Comparison of ENCODE assay signal across 38 cellular contexts in genomic region chr5:136667789-136668188, GRCh38.
"Had no signal": no experiment of that assay in that cellular context is flagged by ENCODE, and none has a peak within 500 bp of the region (broad histone marks: within the 10 kb centered on the region; RNA-seq: fewer than 3 reads in every experiment).

No MANE protein-coding gene starts in this region.

- H3K27ac ChIP-seq: body of pancreas, brain microvascular endothelial cell, breast epithelium, WERI-Rb-1 had no signal

- DNase-seq: activated CD4-positive, alpha-beta memory T cell treated with anti-CD3 and anti-CD28 coated beads, Interleukin-2, amount 10 ng/mL, durations not matched to agents 7 days and 5 days; activated CD4-positive, alpha-beta T cell treated with anti-CD3 and anti-CD28 coated beads for 1 hour; activated CD4-positive, alpha-beta T cell treated with anti-CD3 and anti-CD28 coated beads for 36 hours; activated CD4-positive, alpha-beta T cell treated with anti-CD3 and anti-CD28 coated beads for 48 hours; activated CD4-positive, alpha-beta T cell treated with anti-CD3 and anti-CD28 coated beads, Interleukin-2, amount 10 ng/mL, durations not matched to agents 7 days and 5 days; activated CD4-positive, alpha-beta T cell treated with anti-CD3 and anti-CD28 coated beads, Interleukin-2, amount 50 U/mL, for 48 hours; activated CD4-positive, CD25-positive, alpha-beta regulatory T cell; activated CD8-positive, alpha-beta memory T cell treated with anti-CD3 and anti-CD28 coated beads for 24 hours; activated CD8-positive, alpha-beta memory T cell treated with anti-CD3 and anti-CD28 coated beads, Interleukin-2, amount 10 ng/mL, durations not matched to agents 7 days and 5 days; activated CD8-positive, alpha-beta memory T cell treated with anti-CD3 and anti-CD28 coated beads, Interleukin-2, amount 50 U/mL, for 48 hours; activated CD8-positive, alpha-beta T cell treated with anti-CD3 and anti-CD28 coated beads, Interleukin-2, amount 10 ng/mL, durations not matched to agents 7 days and 5 days; activated effector memory CD4-positive, alpha-beta T cell treated with Interleukin-2 at 50 U/mL for 16 hours; activated gamma-delta T cell; activated naive CD4-positive, alpha-beta T cell treated with anti-CD3 and anti-CD28 coated beads, Interleukin-2, amount 10 ng/mL, durations not matched to agents 7 days and 5 days; activated naive CD4-positive, alpha-beta T cell treated with Interleukin-2 at 50 U/mL for 16 hours; activated naive CD8-positive, alpha-beta T cell treated with anti-CD3 and anti-CD28 coated beads, Interleukin-2, amount 10 ng/mL, durations not matched to agents 7 days and 5 days; activated naive CD8-positive, alpha-beta T cell treated with anti-CD3 and anti-CD28 coated beads, Interleukin-2, amount 50 U/mL, for 24 hours; activated T-cell treated with anti-CD3 and anti-CD28 coated beads, Interleukin-2, amount 50 U/mL, for 24 hours; activated T-cell treated with anti-CD3 and anti-CD28 coated beads, Interleukin-2, amount 50 U/mL, for 48 hours; amygdala; anterior cingulate cortex; body of pancreas; brain microvascular endothelial cell; central memory CD4-positive, alpha-beta T cell; T-helper 1 cell; T-helper 2 cell; T-helper 9 cell; WERI-Rb-1 had no signal

- H3K4me3 Mint-ChIP-seq: activated CD4-positive, alpha-beta memory T cell treated with anti-CD3 and anti-CD28 coated beads, Interleukin-2, amount 10 ng/mL, durations not matched to agents 7 days and 5 days; activated CD4-positive, alpha-beta T cell treated with anti-CD3 and anti-CD28 coated beads for 36 hours; activated CD4-positive, alpha-beta T cell treated with anti-CD3 and anti-CD28 coated beads, Interleukin-2, amount 10 ng/mL, durations not matched to agents 7 days and 5 days; activated CD8-positive, alpha-beta memory T cell treated with anti-CD3 and anti-CD28 coated beads, Interleukin-2, amount 10 ng/mL, durations not matched to agents 7 days and 5 days; activated CD8-positive, alpha-beta T cell treated with anti-CD3 and anti-CD28 coated beads, Interleukin-2, amount 10 ng/mL, durations not matched to agents 7 days and 5 days; activated naive CD4-positive, alpha-beta T cell treated with anti-CD3 and anti-CD28 coated beads, Interleukin-2, amount 10 ng/mL, durations not matched to agents 7 days and 5 days; activated naive CD4-positive, alpha-beta T cell treated with anti-CD3 and anti-CD28 coated beads, Interleukin-2, amount 50 U/mL, for 24 hours; activated naive CD8-positive, alpha-beta T cell; activated naive CD8-positive, alpha-beta T cell treated with anti-CD3 and anti-CD28 coated beads, Interleukin-2, amount 10 ng/mL, durations not matched to agents 7 days and 5 days; activated naive CD8-positive, alpha-beta T cell treated with anti-CD3 and anti-CD28 coated beads, Interleukin-2, amount 50 U/mL, for 24 hours; activated T-cell treated with anti-CD3 and anti-CD28 coated beads, Interleukin-2, amount 50 U/mL, for 24 hours; T-helper 1 cell treated with Interleukin-12 subunit alpha and Interleukin-12 subunit beta and Interleukin-4 antibody, amounts not matched to agents 30 μg/mL and 1 μg/mL, for 36 hours; T-helper 2 cell treated with Interferon-gamma antibody and Interleukin-4, amounts not matched to agents 5 μg/mL and 100 μg/mL, for 36 hours; WTC11 had no signal

- ATAC-seq: activated CD4-positive, alpha-beta T cell treated with anti-CD3 and anti-CD28 coated beads for 36 hours; activated CD4-positive, CD25-positive, alpha-beta regulatory T cell treated with anti-CD3 and anti-CD28 coated beads, Interleukin-2, amount 50 U/mL, for 24 hours; activated CD8-positive, alpha-beta memory T cell treated with anti-CD3 and anti-CD28 coated beads, Interleukin-2, amount 10 ng/mL, durations not matched to agents 7 days and 5 days; activated CD8-positive, alpha-beta T cell treated with anti-CD3 and anti-CD28 coated beads, Interleukin-2, amount 10 ng/mL, durations not matched to agents 7 days and 5 days; activated naive CD8-positive, alpha-beta T cell treated with anti-CD3 and anti-CD28 coated beads, Interleukin-2, amount 50 U/mL, for 24 hours; body of pancreas had no signal

- H3K36me3 ChIP-seq: brain microvascular endothelial cell, breast epithelium, WERI-Rb-1 had no signal

- H3K36me3 Mint-ChIP-seq: activated CD8-positive, alpha-beta memory T cell treated with anti-CD3 and anti-CD28 coated beads, Interleukin-2, amount 10 ng/mL, durations not matched to agents 7 days and 5 days; activated naive CD4-positive, alpha-beta T cell treated with anti-CD3 and anti-CD28 coated beads, Interleukin-2, amount 10 ng/mL, durations not matched to agents 7 days and 5 days; activated naive CD4-positive, alpha-beta T cell treated with anti-CD3 and anti-CD28 coated beads, Interleukin-2, amount 50 U/mL, for 24 hours; activated naive CD8-positive, alpha-beta T cell; activated naive CD8-positive, alpha-beta T cell treated with anti-CD3 and anti-CD28 coated beads, Interleukin-2, amount 10 ng/mL, durations not matched to agents 7 days and 5 days had no signal

- H3K27ac Mint-ChIP-seq: activated CD4-positive, alpha-beta memory T cell treated with anti-CD3 and anti-CD28 coated beads, Interleukin-2, amount 10 ng/mL, durations not matched to agents 7 days and 5 days; activated CD4-positive, alpha-beta T cell treated with anti-CD3 and anti-CD28 coated beads for 36 hours; activated CD4-positive, alpha-beta T cell treated with anti-CD3 and anti-CD28 coated beads, Interleukin-2, amount 10 ng/mL, durations not matched to agents 7 days and 5 days; activated CD8-positive, alpha-beta memory T cell treated with anti-CD3 and anti-CD28 coated beads, Interleukin-2, amount 10 ng/mL, durations not matched to agents 7 days and 5 days; activated CD8-positive, alpha-beta T cell treated with anti-CD3 and anti-CD28 coated beads, Interleukin-2, amount 10 ng/mL, durations not matched to agents 7 days and 5 days; activated naive CD4-positive, alpha-beta T cell treated with anti-CD3 and anti-CD28 coated beads, Interleukin-2, amount 10 ng/mL, durations not matched to agents 7 days and 5 days; activated naive CD4-positive, alpha-beta T cell treated with anti-CD3 and anti-CD28 coated beads, Interleukin-2, amount 50 U/mL, for 24 hours; activated naive CD8-positive, alpha-beta T cell; activated naive CD8-positive, alpha-beta T cell treated with anti-CD3 and anti-CD28 coated beads, Interleukin-2, amount 10 ng/mL, durations not matched to agents 7 days and 5 days; activated naive CD8-positive, alpha-beta T cell treated with anti-CD3 and anti-CD28 coated beads, Interleukin-2, amount 50 U/mL, for 24 hours; activated T-cell treated with anti-CD3 and anti-CD28 coated beads, Interleukin-2, amount 50 U/mL, for 24 hours; activated T-helper 2 cell treated with anti-CD3 and anti-CD28 coated beads, Interferon-gamma antibody, Interleukin-2, Interleukin-4, amounts not matched to agents 10 μg/mL and 5 μg/mL and 100 μg/mL, durations not matched to agents 14 hours and 24 hours and 36 hours; T-helper 1 cell treated with Interleukin-12 subunit alpha and Interleukin-12 subunit beta and Interleukin-4 antibody, amounts not matched to agents 30 μg/mL and 1 μg/mL, for 36 hours; T-helper 2 cell treated with Interferon-gamma antibody and Interleukin-4, amounts not matched to agents 5 μg/mL and 100 μg/mL, for 36 hours; WTC11 had no signal

- H3K4me3 ChIP-seq: body of pancreas, breast epithelium had no signal

- H3K4me1 ChIP-seq: body of pancreas, breast epithelium had no signal

- H3K27me3 Mint-ChIP-seq: activated CD4-positive, alpha-beta memory T cell treated with anti-CD3 and anti-CD28 coated beads, Interleukin-2, amount 10 ng/mL, durations not matched to agents 7 days and 5 days; activated CD4-positive, alpha-beta T cell treated with anti-CD3 and anti-CD28 coated beads for 36 hours; activated CD4-positive, alpha-beta T cell treated with anti-CD3 and anti-CD28 coated beads, Interleukin-2, amount 10 ng/mL, durations not matched to agents 7 days and 5 days; activated CD8-positive, alpha-beta memory T cell treated with anti-CD3 and anti-CD28 coated beads, Interleukin-2, amount 10 ng/mL, durations not matched to agents 7 days and 5 days; activated naive CD4-positive, alpha-beta T cell treated with anti-CD3 and anti-CD28 coated beads, Interleukin-2, amount 10 ng/mL, durations not matched to agents 7 days and 5 days; activated naive CD4-positive, alpha-beta T cell treated with anti-CD3 and anti-CD28 coated beads, Interleukin-2, amount 50 U/mL, for 24 hours; activated naive CD8-positive, alpha-beta T cell treated with anti-CD3 and anti-CD28 coated beads, Interleukin-2, amount 10 ng/mL, durations not matched to agents 7 days and 5 days; activated naive CD8-positive, alpha-beta T cell treated with anti-CD3 and anti-CD28 coated beads, Interleukin-2, amount 50 U/mL, for 24 hours; activated T-cell treated with anti-CD3 and anti-CD28 coated beads, Interleukin-2, amount 50 U/mL, for 24 hours had no signal

- H3K27me3 ChIP-seq: body of pancreas, brain microvascular endothelial cell, breast epithelium had no signal

- H3K9me3 Mint-ChIP-seq: activated CD4-positive, alpha-beta T cell treated with anti-CD3 and anti-CD28 coated beads, Interleukin-2, amount 10 ng/mL, durations not matched to agents 7 days and 5 days; activated naive CD4-positive, alpha-beta T cell treated with anti-CD3 and anti-CD28 coated beads, Interleukin-2, amount 10 ng/mL, durations not matched to agents 7 days and 5 days; activated naive CD4-positive, alpha-beta T cell treated with anti-CD3 and anti-CD28 coated beads, Interleukin-2, amount 50 U/mL, for 24 hours; activated naive CD8-positive, alpha-beta T cell treated with anti-CD3 and anti-CD28 coated beads, Interleukin-2, amount 50 U/mL, for 24 hours; activated T-helper 2 cell treated with anti-CD3 and anti-CD28 coated beads, Interferon-gamma antibody, Interleukin-2, Interleukin-4, amounts not matched to agents 10 μg/mL and 5 μg/mL and 100 μg/mL, durations not matched to agents 14 hours and 24 hours and 36 hours; T-helper 1 cell treated with Interleukin-12 subunit alpha and Interleukin-12 subunit beta and Interleukin-4 antibody, amounts not matched to agents 30 μg/mL and 1 μg/mL, for 36 hours; T-helper 2 cell treated with Interferon-gamma antibody and Interleukin-4, amounts not matched to agents 5 μg/mL and 100 μg/mL, for 36 hours had no signal

- H3K4me1 Mint-ChIP-seq: activated CD4-positive, alpha-beta memory T cell treated with anti-CD3 and anti-CD28 coated beads, Interleukin-2, amount 10 ng/mL, durations not matched to agents 7 days and 5 days; activated CD4-positive, alpha-beta T cell treated with anti-CD3 and anti-CD28 coated beads for 36 hours; activated CD4-positive, alpha-beta T cell treated with anti-CD3 and anti-CD28 coated beads, Interleukin-2, amount 10 ng/mL, durations not matched to agents 7 days and 5 days; activated CD8-positive, alpha-beta memory T cell treated with anti-CD3 and anti-CD28 coated beads, Interleukin-2, amount 10 ng/mL, durations not matched to agents 7 days and 5 days; activated naive CD4-positive, alpha-beta T cell treated with anti-CD3 and anti-CD28 coated beads, Interleukin-2, amount 10 ng/mL, durations not matched to agents 7 days and 5 days; activated naive CD4-positive, alpha-beta T cell treated with anti-CD3 and anti-CD28 coated beads, Interleukin-2, amount 50 U/mL, for 24 hours; activated naive CD8-positive, alpha-beta T cell treated with anti-CD3 and anti-CD28 coated beads, Interleukin-2, amount 10 ng/mL, durations not matched to agents 7 days and 5 days; activated naive CD8-positive, alpha-beta T cell treated with anti-CD3 and anti-CD28 coated beads, Interleukin-2, amount 50 U/mL, for 24 hours had no signal

- FAIRE-seq: astrocyte, TTC549 had no signal

- H3K9me3 ChIP-seq: body of pancreas, breast epithelium had no signal
